Comparison of ENCODE assay signal across 35 cellular contexts in genomic region chr6:126660376-126660775, GRCh38.
"Had no signal": no experiment of that assay in that cellular context is flagged by ENCODE, and none has a peak within 500 bp of the region (broad histone marks: within the 10 kb centered on the region; RNA-seq: fewer than 3 reads in every experiment).

No MANE protein-coding gene starts in this region.

- H3K4me3 ChIP-seq: ascending aorta, breast epithelium, cardiac muscle cell, colonic mucosa, esophagus squamous epithelium, heart left ventricle had no signal

- H3K9me3 Mint-ChIP-seq: activated B cell treated with CpG ODN at 0.5 μM for 24 hours; activated CD8-positive, alpha-beta T cell treated with anti-CD3 and anti-CD28 coated beads for 36 hours; activated naive CD4-positive, alpha-beta T cell treated with anti-CD3 and anti-CD28 coated beads, Interleukin-2, amount 10 ng/mL, durations not matched to agents 7 days and 5 days; activated naive CD4-positive, alpha-beta T cell treated with anti-CD3 and anti-CD28 coated beads, Interleukin-2, amount 50 U/mL, for 72 hours; activated naive CD8-positive, alpha-beta T cell treated with anti-CD3 and anti-CD28 coated beads, Interleukin-2, amount 10 ng/mL, durations not matched to agents 7 days and 5 days; activated T-helper 1 cell treated with anti-CD3 and anti-CD28 coated beads, Interleukin-12 subunit alpha, Interleukin-12 subunit beta, Interleukin-2, Interleukin-4 antibody, amounts not matched to agents 30 ng/mL and 10 ng/mL and 1 ng/mL, durations not matched to agents 14 hours and 24 hours and 36 hours; activated T-helper 2 cell treated with anti-CD3 and anti-CD28 coated beads, Interferon-gamma antibody, Interleukin-2, Interleukin-4, amounts not matched to agents 10 μg/mL and 5 μg/mL and 100 μg/mL, durations not matched to agents 14 hours and 24 hours and 36 hours had no signal

- H3K4me1 Mint-ChIP-seq: activated B cell treated with CpG ODN at 0.5 μM for 24 hours; activated naive CD4-positive, alpha-beta T cell treated with anti-CD3 and anti-CD28 coated beads, Interleukin-2, amount 10 ng/mL, durations not matched to agents 7 days and 5 days; activated naive CD8-positive, alpha-beta T cell treated with anti-CD3 and anti-CD28 coated beads, Interleukin-2, amount 10 ng/mL, durations not matched to agents 7 days and 5 days; brain; T-helper 17 cell had no signal

- H3K36me3 ChIP-seq: ascending aorta, breast epithelium, cardiac muscle cell, colonic mucosa, esophagus squamous epithelium, heart left ventricle, WERI-Rb-1 had no signal

- H3K27me3 Mint-ChIP-seq: activated B cell treated with CpG ODN at 0.5 μM for 24 hours; activated CD8-positive, alpha-beta T cell treated with anti-CD3 and anti-CD28 coated beads for 36 hours; activated naive CD4-positive, alpha-beta T cell treated with anti-CD3 and anti-CD28 coated beads, Interleukin-2, amount 10 ng/mL, durations not matched to agents 7 days and 5 days; brain; T-helper 17 cell had no signal

- H3K4me3 Mint-ChIP-seq: activated B cell treated with CpG ODN at 0.5 μM for 24 hours; activated CD8-positive, alpha-beta T cell treated with anti-CD3 and anti-CD28 coated beads for 36 hours; activated naive CD4-positive, alpha-beta T cell treated with anti-CD3 and anti-CD28 coated beads, Interleukin-2, amount 10 ng/mL, durations not matched to agents 7 days and 5 days; activated naive CD8-positive, alpha-beta T cell treated with anti-CD3 and anti-CD28 coated beads, Interleukin-2, amount 10 ng/mL, durations not matched to agents 7 days and 5 days; activated T-helper 1 cell treated with anti-CD3 and anti-CD28 coated beads, Interleukin-12 subunit alpha, Interleukin-12 subunit beta, Interleukin-2, Interleukin-4 antibody, amounts not matched to agents 30 ng/mL and 10 ng/mL and 1 ng/mL, durations not matched to agents 14 hours and 24 hours and 36 hours; brain; T-helper 17 cell; T-helper 2 cell treated with Interferon-gamma antibody and Interleukin-4, amounts not matched to agents 5 μg/mL and 100 μg/mL, for 36 hours had no signal

- H3K27ac ChIP-seq: ascending aorta, breast epithelium, cardiac muscle cell, colonic mucosa, epithelial cell of prostate, esophagus squamous epithelium, foreskin keratinocyte, heart left ventricle, WERI-Rb-1 had no signal

- DNase-seq: activated B cell treated with CpG ODN at 0.5 μM for 24 hours; activated CD4-positive, alpha-beta T cell treated with anti-CD3 and anti-CD28 coated beads for 48 hours; activated CD4-positive, alpha-beta T cell treated with anti-CD3 and anti-CD28 coated beads, Interleukin-2, amount 50 U/mL, for 1 hour; activated CD4-positive, alpha-beta T cell treated with anti-CD3 and anti-CD28 coated beads, Interleukin-2, amount 50 U/mL, for 48 hours; activated CD8-positive, alpha-beta memory T cell treated with anti-CD3 and anti-CD28 coated beads for 24 hours; activated CD8-positive, alpha-beta T cell treated with anti-CD3 and anti-CD28 coated beads for 36 hours; activated gamma-delta T cell; activated naive CD4-positive, alpha-beta T cell; activated naive CD4-positive, alpha-beta T cell treated with anti-CD3 and anti-CD28 coated beads, Interleukin-2, amount 10 ng/mL, durations not matched to agents 7 days and 5 days; activated naive CD8-positive, alpha-beta T cell treated with anti-CD3 and anti-CD28 coated beads, Interleukin-2, amount 10 ng/mL, durations not matched to agents 7 days and 5 days; activated T-cell treated with anti-CD3 and anti-CD28 coated beads, Interleukin-2, amount 50 U/mL, for 48 hours; central memory CD4-positive, alpha-beta T cell; cerebellar nuclear complex; colonic mucosa; effector CD8-positive, alpha-beta T cell; esophagus squamous epithelium; foreskin keratinocyte; glutamatergic neuron; heart left ventricle; T-helper 1 cell; T-helper 17 cell; T1000; WERI-Rb-1 had no signal

- H3K4me1 ChIP-seq: breast epithelium, colonic mucosa, foreskin keratinocyte, heart left ventricle had no signal

- H3K36me3 Mint-ChIP-seq: activated naive CD4-positive, alpha-beta T cell treated with anti-CD3 and anti-CD28 coated beads, Interleukin-2, amount 10 ng/mL, durations not matched to agents 7 days and 5 days; activated naive CD4-positive, alpha-beta T cell treated with anti-CD3 and anti-CD28 coated beads, Interleukin-2, amount 50 U/mL, for 72 hours; activated naive CD8-positive, alpha-beta T cell treated with anti-CD3 and anti-CD28 coated beads, Interleukin-2, amount 10 ng/mL, durations not matched to agents 7 days and 5 days; brain had no signal

- H3K27me3 ChIP-seq: ascending aorta, breast epithelium, cardiac muscle cell, colonic mucosa, esophagus squamous epithelium, heart left ventricle had no signal

- H3K9me3 ChIP-seq: ascending aorta, breast epithelium, colonic mucosa, esophagus squamous epithelium had no signal

- FAIRE-seq: endometrium, endothelial cell of umbilical vein had no signal

- ATAC-seq: activated CD4-positive, CD25-positive, alpha-beta regulatory T cell treated with anti-CD3 and anti-CD28 coated beads, Interleukin-2, amount 50 U/mL, for 24 hours; activated CD8-positive, alpha-beta T cell treated with anti-CD3 and anti-CD28 coated beads for 36 hours; activated naive CD4-positive, alpha-beta T cell treated with anti-CD3 and anti-CD28 coated beads, Interleukin-2, amount 50 U/mL, for 72 hours; foreskin keratinocyte; heart left ventricle; T-helper 17 cell had no signal
